ENCODE assay signal across 18 cellular contexts in the genomic region with DNA sequence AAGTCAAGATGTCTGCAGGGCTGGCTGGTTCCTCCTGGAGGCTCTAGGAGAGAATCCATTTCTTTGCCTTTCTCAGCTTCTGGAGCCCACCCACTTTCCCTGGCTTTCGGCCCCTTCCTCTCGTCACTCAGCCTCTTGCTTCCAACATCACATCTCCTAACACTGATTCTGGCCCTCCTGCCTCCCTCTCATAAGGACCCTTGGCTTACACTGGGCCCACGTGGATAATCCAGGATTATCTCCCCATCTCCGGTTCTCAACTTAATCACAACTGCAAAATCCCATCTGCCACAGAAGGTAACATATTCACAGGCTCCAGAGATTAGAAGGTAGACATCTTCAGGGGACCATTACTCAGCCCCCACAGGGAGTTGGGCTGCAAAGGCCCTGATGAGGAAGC.
DNase-seq lines count a peak whose midpoint lies in the region; ATAC-seq and TF ChIP-seq lines count a peak whose summit lies in the region.
"Had no signal": no experiment of that assay in that cellular context is flagged by ENCODE, and none has a peak within 500 bp of the region (broad histone marks: within the 10 kb centered on the region; RNA-seq: fewer than 3 reads in every experiment).

No MANE protein-coding gene starts in this region.

- no peaks in the 10 kb centered on the region for H3K27me3 ChIP-seq in CD4-positive, alpha-beta memory T cell (ENCODE audit: insufficient read depth, low read length)
- no peaks in the 10 kb centered on the region for H3K27me3 ChIP-seq in Karpas-422 (ENCODE audit: low read length)
- H3K27me3 ChIP-seq in gastroesophageal sphincter, result no peaks in the 10 kb centered on the region
- no peaks in the 10 kb centered on the region for H3K27me3 ChIP-seq in smooth muscle cell (ENCODE audit: low read depth)
- H3K27me3 ChIP-seq in thyroid gland, result no peaks in the 10 kb centered on the region

- WGBS in gastroesophageal sphincter (ENCODE audit: low coverage in 1 of 2), 2 donors, result 70 to 100% methylated on average over 2 to 4 of the region's 4 CpGs
- WGBS in smooth muscle cell (ENCODE audit: low lambda C conversion rate), result 57% methylated on average over 4 of the region's 4 CpGs
- WGBS in thyroid gland, 2 donors, result 87 to 89% methylated on average over 4 of the region's 4 CpGs

- no peaks in the 10 kb centered on the region for H4K20me1 ChIP-seq in Karpas-422 (ENCODE audit: insufficient read depth, low read depth, low read length)
- H4K20me1 ChIP-seq in smooth muscle cell (ENCODE audit: low read depth), result peaks cover 51% of the 10 kb centered on the region

- no peaks in the 10 kb centered on the region for H3K9me3 ChIP-seq in CD4-positive, alpha-beta memory T cell (ENCODE audit: control insufficient read depth in 1 of 2, low read length in 2 of 2)
- H3K9me3 ChIP-seq in Karpas-422 (ENCODE audit: low read length) (no peaks in the 10 kb centered on the region), gastroesophageal sphincter (no peaks in the 10 kb centered on the region), smooth muscle cell (replicated peaks; ENCODE audit: low read depth) (no peaks in the 10 kb centered on the region), thyroid gland (no peaks in the 10 kb centered on the region)

- no peak for TF ChIP-seq EP300 in gastroesophageal sphincter (IDR thresholded peaks at IDR 0.05)

- H3K27me3 Mint-ChIP-seq in CD4-positive, alpha-beta memory T cell, result peaks cover 6 to 9% of the 10 kb centered on the region in 2 donors

- POLR2A ChIA-PET in CD4-positive, alpha-beta memory T cell (lab: Charles Lee; ENCODE audit: partially characterized antibody), result no interaction called here

- peak overlapping the region; percentile 74 for H3K9ac ChIP-seq in Karpas-422 (ENCODE audit: low read length)
- H3K9ac ChIP-seq in smooth muscle cell (ENCODE audit: low read depth), result no peak overlapping the region

- H3K27ac ChIP-seq in CD4-positive, alpha-beta memory T cell (ENCODE audit: low read depth, low read length), result no peak overlapping the region
- peak overlapping the region; percentile 95 for H3K27ac ChIP-seq in Karpas-422 (ENCODE audit: low read length)
- H3K27ac ChIP-seq in gastroesophageal sphincter, result peak overlapping the region in 3 of 4 donors; percentile 21 to 87 (median 85)
- H3K27ac ChIP-seq in smooth muscle cell (ENCODE audit: low read depth), result peak overlapping the region; percentile 99
- H3K27ac ChIP-seq in thyroid gland, result no peak overlapping the region

- no peak for DNase-seq in CD4-positive, alpha-beta memory T cell
- peak; percentile 60 for DNase-seq in Karpas-422
- no peak for DNase-seq in smooth muscle cell (lab: John Stamatoyannopoulos, UW; ENCODE audit: unreplicated experiment)
- DNase-seq in thyroid gland, result no peak
- no peak for DNase-seq in SHP77 treated with DMSO at 0.1 percent for 48 hours (lab: John Stamatoyannopoulos, UW)
- DNase-seq in NAMALWA (ENCODE audit: low spot score), result no peak
- DNase-seq: activated CD4-positive, CD25-positive, alpha-beta regulatory T cell treated with anti-CD3 and anti-CD28 coated beads, Interleukin-2, amount 50 U/mL, for 72 hours; activated CD8-positive, alpha-beta memory T cell treated with anti-CD3 and anti-CD28 coated beads, Interleukin-2, amount 50 U/mL, for 4 hours; Calu3; erythroblast; NCI-H2029; NCI-H446 treated with DMSO at 0.1 percent for 48 hours; SIG-M5; stimulated activated CD4-positive, alpha-beta T cell treated with anti-CD3 and anti-CD28 coated beads, Interleukin-15, amount 100 ng/mL, for 24 hours had no signal

- H3K79me2 ChIP-seq in Karpas-422 (ENCODE audit: low read length) (no peaks in the 10 kb centered on the region), smooth muscle cell (ENCODE audit: low read depth) (peaks cover 78% of the 10 kb centered on the region)

- peak overlapping the region; percentile 79 for H3K4me2 ChIP-seq in Karpas-422 (ENCODE audit: low read depth, low read length, poor library complexity, severe bottlenecking)
- no peak overlapping the region for H3K4me2 ChIP-seq in smooth muscle cell

- H3K4me3 Mint-ChIP-seq in CD4-positive, alpha-beta memory T cell, result peak overlapping the region in 1 of 8 donors; percentile 49

- no peak overlapping the region for H3K4me3 ChIP-seq in CD4-positive, alpha-beta memory T cell (ENCODE audit: low read length in 2 of 2)
- H3K4me3 ChIP-seq in Karpas-422 (ENCODE audit: low read length) (peak overlapping the region; percentile 62), gastroesophageal sphincter (no peak overlapping the region), smooth muscle cell (no peak overlapping the region), thyroid gland (replicated peaks in 1 of 3) (no peak overlapping the region)
- H3K4me3 ChIP-seq: coronary artery, lung had no signal

- ATAC-seq in gastroesophageal sphincter, result no peak
- ATAC-seq: stimulated activated naive CD8-positive, alpha-beta T cell treated with anti-CD3 and anti-CD28 coated beads, Interleukin-15, Interleukin-2, amounts not matched to agents 100 U/mL and 50 U/mL, for 24 hours had no signal

- TF ChIP-seq POLR2A in gastroesophageal sphincter (IDR thresholded peaks at IDR 0.05), result no peak
- no peak for TF ChIP-seq POLR2A in thyroid gland (IDR thresholded peaks at IDR 0.05)

- no peaks in the 10 kb centered on the region for H3K36me3 Mint-ChIP-seq in CD4-positive, alpha-beta memory T cell

- H2AFZ ChIP-seq in Karpas-422 (ENCODE audit: low read length), result no peak overlapping the region
- H2AFZ ChIP-seq in smooth muscle cell (ENCODE audit: low read depth), result no peak overlapping the region

- H3K36me3 ChIP-seq in CD4-positive, alpha-beta memory T cell (ENCODE audit: insufficient read depth, low read length), result no peaks in the 10 kb centered on the region
- H3K36me3 ChIP-seq in Karpas-422 (ENCODE audit: insufficient read depth, low read length), result no peaks in the 10 kb centered on the region
- H3K36me3 ChIP-seq in gastroesophageal sphincter, result no peaks in the 10 kb centered on the region
- no peaks in the 10 kb centered on the region for H3K36me3 ChIP-seq in smooth muscle cell (ENCODE audit: low read depth)
- H3K36me3 ChIP-seq in thyroid gland, result no peaks in the 10 kb centered on the region

- peaks cover 44% of the 10 kb centered on the region for H3F3A ChIP-seq in smooth muscle cell (ENCODE audit: low read depth)

- peak overlapping the region in 6 of 7 donors; percentile 25 to 79 (median 59) for H3K27ac Mint-ChIP-seq in CD4-positive, alpha-beta memory T cell

- no peaks in the 10 kb centered on the region for H3K9me3 Mint-ChIP-seq in CD4-positive, alpha-beta memory T cell

- H3K9me2 ChIP-seq in Karpas-422 (replicated peaks; ENCODE audit: insufficient read depth, low read length), result no peaks in the 10 kb centered on the region

- no peak for TF ChIP-seq CTCF in gastroesophageal sphincter (IDR thresholded peaks at IDR 0.05)
- no peak for TF ChIP-seq CTCF in smooth muscle cell (IDR thresholded peaks at IDR 0.05; ENCODE audit: borderline replicate concordance, insufficient read depth, poor library complexity, severe bottlenecking)
- TF ChIP-seq CTCF in thyroid gland (IDR thresholded peaks at IDR 0.05), result no peak

- H3K4me1 Mint-ChIP-seq in CD4-positive, alpha-beta memory T cell, result peaks cover 26 to 84% (median 64%) of the 10 kb centered on the region in 4 donors

- CTCF ChIA-PET in CD4-positive, alpha-beta memory T cell (lab: Charles Lee; ENCODE audit: partially characterized antibody), result no interaction called here

- intact Hi-C loops in CD4-positive, alpha-beta memory T cell (cut with micrococcal nuclease), result no loop called here
- intact Hi-C loops in thyroid gland (cut with DNase I), result no loop called here

- peaks cover 49% of the 10 kb centered on the region for H3K4me1 ChIP-seq in CD4-positive, alpha-beta memory T cell (ENCODE audit: insufficient read depth, low read length)
- peaks cover 84% of the 10 kb centered on the region for H3K4me1 ChIP-seq in Karpas-422 (ENCODE audit: low read length)
- H3K4me1 ChIP-seq in gastroesophageal sphincter, result peaks cover 0 to 99% (median 47%) of the 10 kb centered on the region in 3 donors
- H3K4me1 ChIP-seq in smooth muscle cell (ENCODE audit: low read depth), result peaks cover 10% of the 10 kb centered on the region
- H3K4me1 ChIP-seq in thyroid gland, result peaks cover 0 to 21% of the 10 kb centered on the region in 2 donors

Comparison
In these comparisons a context has a peak if more than half of its experiments do, and no peak if none do; other contexts are left out.
1. H3K27ac ChIP-seq: peak in Karpas-422 (single experiment), gastroesophageal sphincter (3 of 4) and smooth muscle cell (single experiment); none in CD4-positive, alpha-beta memory T cell (single experiment) and thyroid gland (0 of 3).